15 cellular contexts compared by ENCODE assay signal in the genomic region with DNA sequence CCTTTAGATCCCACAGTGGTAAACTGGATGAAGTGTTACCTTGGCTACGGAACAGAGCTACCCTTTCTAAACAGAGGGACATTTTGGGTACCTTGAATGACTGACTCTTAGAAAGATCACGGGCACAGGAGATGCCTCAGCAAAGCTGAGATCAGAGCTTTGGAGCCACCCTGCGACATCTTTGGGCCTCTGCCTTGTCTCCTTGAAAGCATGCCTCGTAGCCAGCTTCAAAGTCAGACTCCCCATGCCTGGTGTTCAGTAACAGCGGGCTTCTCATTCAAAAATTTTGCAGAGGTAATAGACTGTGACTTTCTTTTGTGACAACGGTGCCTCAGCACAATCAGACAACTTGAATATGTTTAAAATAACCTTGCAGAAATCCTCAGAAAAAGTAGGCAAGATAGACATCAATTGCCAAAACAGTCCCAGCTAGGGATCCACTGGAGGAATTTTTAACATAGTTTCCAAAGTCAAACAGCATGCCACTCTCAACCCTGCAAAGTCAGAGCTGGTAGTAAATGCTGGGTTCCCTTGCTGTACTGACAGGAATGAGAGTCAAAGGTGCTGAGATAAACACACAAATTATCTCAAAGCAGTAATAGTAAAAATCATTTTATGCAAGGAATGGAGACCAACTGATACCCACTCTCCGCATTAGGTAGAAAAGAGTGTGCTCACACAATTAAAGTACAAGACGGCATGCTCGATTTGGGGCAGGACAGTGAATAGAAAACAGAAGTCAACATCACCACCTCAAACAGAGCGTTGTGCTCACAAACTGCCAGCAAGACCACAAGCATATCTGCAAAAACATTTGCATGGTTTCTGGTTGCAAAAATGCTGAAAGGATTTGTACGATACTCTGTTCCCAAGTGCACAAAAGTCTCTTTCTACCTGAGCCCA.
DNase-seq lines count a peak whose midpoint lies in the region; ATAC-seq, FAIRE-seq and TF ChIP-seq lines count a peak whose summit lies in the region.
"Had no signal": no experiment of that assay in that cellular context is flagged by ENCODE, and none has a peak within 500 bp of the region (broad histone marks: within the 10 kb centered on the region; RNA-seq: fewer than 3 reads in every experiment).

No MANE protein-coding gene starts in this region.

- FAIRE-seq in astrocyte (lab: Jason Lieb, UNC) = no peak
- FAIRE-seq: TTC549 had no signal

- H3K36me3 ChIP-seq in astrocyte (ENCODE audit: insufficient read depth, low read length) = no peaks in the 10 kb centered on the region
- no peaks in the 10 kb centered on the region for H3K36me3 ChIP-seq in right lobe of liver
- H3K36me3 ChIP-seq: Peyer's patch had no signal

- TF ChIP-seq CTCF in astrocyte (IDR thresholded peaks at IDR 0.05; ENCODE audit: insufficient read depth, low read depth, low read length) (no peak), neural crest cell (conservative IDR thresholded peaks at IDR 0.05) (no peak), right lobe of liver (IDR thresholded peaks at IDR 0.05) (no peak)

- H3K4me1 Mint-ChIP-seq in astrocyte (ENCODE audit: low read depth, unreplicated experiment) (peaks cover 56% of the 10 kb centered on the region), neural crest cell (peaks cover 55% of the 10 kb centered on the region)

- no peak overlapping the region for H3K4me3 Mint-ChIP-seq in astrocyte (ENCODE audit: unreplicated experiment)
- peak overlapping the region; percentile 12 for H3K4me3 Mint-ChIP-seq in neural crest cell
- H3K4me3 Mint-ChIP-seq: stimulated activated naive CD8-positive, alpha-beta T cell treated with anti-CD3 and anti-CD28 coated beads, Interleukin-15, amount 100 ng/mL, for 72 hours had no signal

- H3K79me2 ChIP-seq in astrocyte (ENCODE audit: insufficient read depth, low read length) = peaks cover 86% of the 10 kb centered on the region

- H3K36me3 Mint-ChIP-seq in astrocyte (ENCODE audit: low read depth, unreplicated experiment) = peaks cover 6% of the 10 kb centered on the region
- H3K36me3 Mint-ChIP-seq in neural crest cell (ENCODE audit: low read depth) = no peaks in the 10 kb centered on the region

- H3K4me3 ChIP-seq in GM08714 (ENCODE audit: low read length) (peak overlapping the region; percentile 31; the same call in 1 of the 2 replicates), astrocyte (ENCODE audit: insufficient read depth, low read depth, low read length) (no peak overlapping the region), right lobe of liver (no peak overlapping the region)
- H3K4me3 ChIP-seq: Peyer's patch had no signal

- H3K27me3 ChIP-seq in astrocyte (ENCODE audit: insufficient read depth, low read length) (no peaks in the 10 kb centered on the region), right lobe of liver (no peaks in the 10 kb centered on the region)
- H3K27me3 ChIP-seq: Peyer's patch had no signal

- no peak for DNase-seq in astrocyte (ENCODE audit: low read depth)
- no peak for DNase-seq in neural crest cell (ENCODE audit: low read depth, low spot score)
- no peak for DNase-seq in right lobe of liver
- DNase-seq in activated naive CD4-positive, alpha-beta T cell treated with Interleukin-2 at 50 U/mL for 16 hours = no peak
- DNase-seq in HK-2 (ENCODE audit: unreplicated experiment) = no peak
- DNase-seq: activated T-cell treated with anti-CD3 and anti-CD28 coated beads for 4 hours; AML-193; KBM-7; NCI-H2029 treated with DMSO at 0.1 percent for 48 hours; stimulated activated naive CD8-positive, alpha-beta T cell treated with anti-CD3 and anti-CD28 coated beads, Interleukin-15, amount 100 ng/mL, for 72 hours had no signal

- peak overlapping the region; percentile 12 for H3K4me2 ChIP-seq in astrocyte (ENCODE audit: low read length)

- H3K9me3 Mint-ChIP-seq in astrocyte (ENCODE audit: unreplicated experiment) = no peaks in the 10 kb centered on the region
- H3K9me3 Mint-ChIP-seq in neural crest cell = no peaks in the 10 kb centered on the region
- H3K9me3 Mint-ChIP-seq: stimulated activated naive CD8-positive, alpha-beta T cell treated with anti-CD3 and anti-CD28 coated beads, Interleukin-15, amount 100 ng/mL, for 72 hours had no signal

- ATAC-seq in HG02798 (IDR thresholded peaks at IDR 0.05; ENCODE audit: poor library complexity, unreplicated experiment) (peak; percentile 54), right lobe of liver (no peak), GM21390 (IDR thresholded peaks at IDR 0.05; ENCODE audit: unreplicated experiment) (no peak)
- ATAC-seq: stimulated activated naive CD8-positive, alpha-beta T cell treated with anti-CD3 and anti-CD28 coated beads, Interleukin-15, amount 100 ng/mL, for 72 hours had no signal

- H3K27me3 Mint-ChIP-seq in astrocyte (ENCODE audit: low read depth, unreplicated experiment) (no peaks in the 10 kb centered on the region), neural crest cell (ENCODE audit: low read depth) (no peaks in the 10 kb centered on the region)
- H3K27me3 Mint-ChIP-seq: stimulated activated naive CD8-positive, alpha-beta T cell treated with anti-CD3 and anti-CD28 coated beads, Interleukin-15, amount 100 ng/mL, for 72 hours had no signal

- intact Hi-C loops in right lobe of liver (cut with DNase I) = no loop called here

- no peak overlapping the region for H3K9ac ChIP-seq in astrocyte (ENCODE audit: low read length)

- H3K27ac Mint-ChIP-seq in astrocyte (ENCODE audit: unreplicated experiment) = no peak overlapping the region
- H3K27ac Mint-ChIP-seq in neural crest cell (ENCODE audit: unreplicated experiment) = peak overlapping the region; percentile 70
- H3K27ac Mint-ChIP-seq: stimulated activated naive CD8-positive, alpha-beta T cell treated with anti-CD3 and anti-CD28 coated beads, Interleukin-15, amount 100 ng/mL, for 72 hours had no signal

- no peak overlapping the region for H2AFZ ChIP-seq in astrocyte (ENCODE audit: low read depth, low read length)

- H3K27ac ChIP-seq in astrocyte (ENCODE audit: low read depth, low read length) = no peak overlapping the region
- H3K27ac ChIP-seq in right lobe of liver = no peak overlapping the region

- TF ChIP-seq POLR2A in right lobe of liver (IDR thresholded peaks at IDR 0.05) = no peak

- 70% methylated on average over 6 of the region's 11 CpGs for WGBS in right lobe of liver (ENCODE audit: insufficient coverage, low coverage, low lambda C conversion rate, missing lambda C conversion rate)

- H3K4me1 ChIP-seq in astrocyte (ENCODE audit: insufficient read depth, low read length) = peaks cover 42% of the 10 kb centered on the region
- H3K4me1 ChIP-seq in right lobe of liver = peaks cover 0 to 8% (median 2%) of the 10 kb centered on the region in 4 donors

- H4K20me1 ChIP-seq in astrocyte (ENCODE audit: insufficient read depth, low read length) = peaks cover 18% of the 10 kb centered on the region

- H3K9me3 ChIP-seq in astrocyte (ENCODE audit: insufficient read depth, low read depth, low read length) (no peaks in the 10 kb centered on the region), right lobe of liver (no peaks in the 10 kb centered on the region)
- H3K9me3 ChIP-seq: Peyer's patch had no signal
